In genomic region chr14:56092761-56093160, GRCh38 we compare ENCODE assay signal across 29 cellular contexts. TPM values are rescaled to one million over a fixed set of nuclear protein-coding genes. Genes with fewer than 3 reads are reported as not detected.
A peak's percentile ranks its signal among the peaks of the same experiment; 100 is the strongest.
DNase-seq lines count a peak whose midpoint lies in the region; ATAC-seq and TF ChIP-seq lines count a peak whose summit lies in the region.
"Had no signal": no experiment of that assay in that cellular context is flagged by ENCODE, and none has a peak within 500 bp of the region (broad histone marks: within the 10 kb centered on the region; RNA-seq: fewer than 3 reads in every experiment).

No MANE protein-coding gene starts in this region.

- WGBS in prostate gland: 75% methylated on average over 2 of the region's 2 CpGs

- H3K36me3 ChIP-seq in OCI-LY3 (replicated peaks; ENCODE audit: low read depth, low read length) (no peaks in the 10 kb centered on the region), prostate gland (no peaks in the 10 kb centered on the region)
- H3K36me3 ChIP-seq: ascending aorta, esophagus squamous epithelium, tibial artery had no signal

- H3K4me3 ChIP-seq in HL-60 (replicated peaks; ENCODE audit: insufficient read depth, low read length) (no peak overlapping the region), OCI-LY3 (ENCODE audit: low read length) (0 out of 2 replicates have a peak overlapping the region, but pooled peaks have one; percentile 11), prostate gland (no peak overlapping the region)
- H3K4me3 ChIP-seq: ascending aorta, esophagus squamous epithelium, tibial artery had no signal

- no peaks in the 10 kb centered on the region for H3K79me2 ChIP-seq in OCI-LY3 (ENCODE audit: low read length)

- H3K9me3 ChIP-seq in OCI-LY3 (ENCODE audit: insufficient read depth, low read length) (no peaks in the 10 kb centered on the region), prostate gland (no peaks in the 10 kb centered on the region)
- H3K9me3 ChIP-seq: ascending aorta, Caco-2, esophagus squamous epithelium, SK-N-SH, tibial artery had no signal

- H3K27me3 ChIP-seq in HL-60 (ENCODE audit: insufficient read depth, poor library complexity, severe bottlenecking) (no peaks in the 10 kb centered on the region), OCI-LY3 (ENCODE audit: low read depth, low read length) (peaks cover 28% of the 10 kb centered on the region), prostate gland (replicated peaks; ENCODE audit: insufficient read depth) (no peaks in the 10 kb centered on the region)
- H3K27me3 ChIP-seq: ascending aorta, esophagus squamous epithelium, tibial artery had no signal

- no peak overlapping the region for H2AFZ ChIP-seq in OCI-LY3 (ENCODE audit: low read depth, low read length)

- ATAC-seq in activated T-cell treated with anti-CD3 and anti-CD28 coated beads, Interleukin-2, amount 50 U/mL, for 72 hours (replicated peaks in 1 of 2): no peak
- ATAC-seq in stimulated activated naive CD8-positive, alpha-beta T cell treated with anti-CD3 and anti-CD28 coated beads, Interleukin-15, amount 100 ng/mL, for 72 hours: no peak
- ATAC-seq: HCT116; Panc1; stimulated activated memory B cell treated with anti-CD40 and anti-IgM and Interleukin-4, amounts not matched to agents 10 μg/mL and 1 μg/mL and 100 μg/mL, for 72 hours had no signal

- TF ChIP-seq CTCF in HL-60 (IDR thresholded peaks at IDR 0.05; ENCODE audit: insufficient read depth, low read length): no peak
- no peak for TF ChIP-seq CTCF in OCI-LY3 (IDR thresholded peaks at IDR 0.05; ENCODE audit: low read depth, low read length)
- no peak for TF ChIP-seq CTCF in prostate gland (IDR thresholded peaks at IDR 0.05)

- no peak for TF ChIP-seq POLR2A in prostate gland (IDR thresholded peaks at IDR 0.05)

- no peak overlapping the region for H3K27ac Mint-ChIP-seq in activated T-cell treated with anti-CD3 and anti-CD28 coated beads, Interleukin-2, amount 50 U/mL, for 72 hours
- no peak overlapping the region for H3K27ac Mint-ChIP-seq in stimulated activated naive CD8-positive, alpha-beta T cell treated with anti-CD3 and anti-CD28 coated beads, Interleukin-15, amount 100 ng/mL, for 72 hours
- H3K27ac Mint-ChIP-seq: activated naive CD4-positive, alpha-beta T cell treated with anti-CD3 and anti-CD28 coated beads, Interleukin-2, amount 50 U/mL, for 24 hours; activated T-helper 1 cell treated with anti-CD3 and anti-CD28 coated beads, Interleukin-12 subunit alpha, Interleukin-12 subunit beta, Interleukin-2, Interleukin-4 antibody, amounts not matched to agents 30 ng/mL and 10 ng/mL and 1 ng/mL, durations not matched to agents 14 hours and 24 hours and 36 hours; nephron progenitor cell; stimulated activated memory B cell treated with anti-CD40 and anti-IgM and Interleukin-4, amounts not matched to agents 10 μg/mL and 1 μg/mL and 100 μg/mL, for 72 hours had no signal

- peak overlapping the region; percentile 60 for H3K27ac ChIP-seq in HL-60 (replicated peaks)
- no peak overlapping the region; the same call in 1 of the 2 replicates for H3K27ac ChIP-seq in OCI-LY3 (ENCODE audit: low read length)
- H3K27ac ChIP-seq in epithelial cell of prostate: peak overlapping the region; percentile 36
- no peak overlapping the region for H3K27ac ChIP-seq in prostate gland
- H3K27ac ChIP-seq: ascending aorta, esophagus squamous epithelium, tibial artery had no signal

- no peak overlapping the region for H3K9ac ChIP-seq in OCI-LY3 (ENCODE audit: low read length)
- H3K9ac ChIP-seq: SK-N-SH had no signal

- peaks cover 6% of the 10 kb centered on the region for H3K27me3 Mint-ChIP-seq in activated T-cell treated with anti-CD3 and anti-CD28 coated beads, Interleukin-2, amount 50 U/mL, for 72 hours (ENCODE audit: low read depth)
- no peaks in the 10 kb centered on the region for H3K27me3 Mint-ChIP-seq in stimulated activated naive CD8-positive, alpha-beta T cell treated with anti-CD3 and anti-CD28 coated beads, Interleukin-15, amount 100 ng/mL, for 72 hours
- H3K27me3 Mint-ChIP-seq: IgD-negative memory B cell had no signal

- peak overlapping the region; percentile 21 for H3K4me2 ChIP-seq in OCI-LY3 (ENCODE audit: low read length)
- H3K4me2 ChIP-seq: SK-N-SH had no signal

- no peaks in the 10 kb centered on the region for H3K4me1 Mint-ChIP-seq in activated T-cell treated with anti-CD3 and anti-CD28 coated beads, Interleukin-2, amount 50 U/mL, for 72 hours (ENCODE audit: low read depth)
- no peaks in the 10 kb centered on the region for H3K4me1 Mint-ChIP-seq in stimulated activated naive CD8-positive, alpha-beta T cell treated with anti-CD3 and anti-CD28 coated beads, Interleukin-15, amount 100 ng/mL, for 72 hours
- H3K4me1 Mint-ChIP-seq: activated naive CD4-positive, alpha-beta T cell treated with anti-CD3 and anti-CD28 coated beads, Interleukin-2, amount 50 U/mL, for 24 hours; IgD-negative memory B cell; stimulated activated memory B cell treated with anti-CD40 and anti-IgM and Interleukin-4, amounts not matched to agents 10 μg/mL and 1 μg/mL and 100 μg/mL, for 72 hours had no signal

- intact Hi-C loops in prostate gland (cut with DNase I): no loop called here

- no peaks in the 10 kb centered on the region for H3K9me3 Mint-ChIP-seq in activated T-cell treated with anti-CD3 and anti-CD28 coated beads, Interleukin-2, amount 50 U/mL, for 72 hours
- H3K9me3 Mint-ChIP-seq in stimulated activated naive CD8-positive, alpha-beta T cell treated with anti-CD3 and anti-CD28 coated beads, Interleukin-15, amount 100 ng/mL, for 72 hours: no peaks in the 10 kb centered on the region
- H3K9me3 Mint-ChIP-seq: activated naive CD4-positive, alpha-beta T cell treated with anti-CD3 and anti-CD28 coated beads, Interleukin-2, amount 50 U/mL, for 24 hours; activated T-helper 1 cell treated with anti-CD3 and anti-CD28 coated beads, Interleukin-12 subunit alpha, Interleukin-12 subunit beta, Interleukin-2, Interleukin-4 antibody, amounts not matched to agents 30 ng/mL and 10 ng/mL and 1 ng/mL, durations not matched to agents 14 hours and 24 hours and 36 hours; IgD-negative memory B cell; stimulated activated memory B cell treated with anti-CD40 and anti-IgM and Interleukin-4, amounts not matched to agents 10 μg/mL and 1 μg/mL and 100 μg/mL, for 72 hours had no signal

- no peaks in the 10 kb centered on the region for H4K20me1 ChIP-seq in OCI-LY3 (ENCODE audit: insufficient read depth, low read length)

- DNase-seq in HL-60 (ENCODE audit: low read depth in 1 of 2, low spot score in 1 of 2) (peak; percentile 31 to 67), epithelial cell of prostate (ENCODE audit: low read depth, low spot score) (peak; percentile 6), renal cortical epithelial cell (ENCODE audit: low read depth) (peak; percentile 68), prostate gland (ENCODE audit: low spot score) (no peak)
- no peak for DNase-seq in activated T-cell treated with anti-CD3 and anti-CD28 coated beads, Interleukin-2, amount 50 U/mL, for 72 hours
- DNase-seq in stimulated activated naive CD8-positive, alpha-beta T cell treated with anti-CD3 and anti-CD28 coated beads, Interleukin-15, amount 100 ng/mL, for 72 hours: no peak
- DNase-seq: activated CD4-positive, alpha-beta T cell treated with anti-CD3 and anti-CD28 coated beads for 1 hour; Caco-2; cerebellar nuclear complex; DND-41; effector CD4-positive, alpha-beta T cell; esophagus squamous epithelium; head of caudate nucleus; MM.1S; NCI-H187 treated with DMSO at 0.1 percent for 48 hours; NCI-H2227 treated with DMSO at 0.1 percent for 48 hours; NCI-H748 treated with DMSO at 0.1 percent for 48 hours; nephron progenitor cell; posterior cingulate gyrus; SK-N-SH; tibial artery had no signal

- H3K36me3 Mint-ChIP-seq in activated T-cell treated with anti-CD3 and anti-CD28 coated beads, Interleukin-2, amount 50 U/mL, for 72 hours (ENCODE audit: insufficient read depth in 2 of 2): no peaks in the 10 kb centered on the region
- H3K36me3 Mint-ChIP-seq: activated naive CD4-positive, alpha-beta T cell treated with anti-CD3 and anti-CD28 coated beads, Interleukin-2, amount 50 U/mL, for 24 hours; stimulated activated memory B cell treated with anti-CD40 and anti-IgM and Interleukin-4, amounts not matched to agents 10 μg/mL and 1 μg/mL and 100 μg/mL, for 72 hours had no signal

- no peak overlapping the region for H3K4me3 Mint-ChIP-seq in activated T-cell treated with anti-CD3 and anti-CD28 coated beads, Interleukin-2, amount 50 U/mL, for 72 hours
- no peak overlapping the region for H3K4me3 Mint-ChIP-seq in stimulated activated naive CD8-positive, alpha-beta T cell treated with anti-CD3 and anti-CD28 coated beads, Interleukin-15, amount 100 ng/mL, for 72 hours
- H3K4me3 Mint-ChIP-seq: activated naive CD4-positive, alpha-beta T cell treated with anti-CD3 and anti-CD28 coated beads, Interleukin-2, amount 50 U/mL, for 24 hours; activated T-helper 1 cell treated with anti-CD3 and anti-CD28 coated beads, Interleukin-12 subunit alpha, Interleukin-12 subunit beta, Interleukin-2, Interleukin-4 antibody, amounts not matched to agents 30 ng/mL and 10 ng/mL and 1 ng/mL, durations not matched to agents 14 hours and 24 hours and 36 hours; IgD-negative memory B cell; nephron progenitor cell; stimulated activated memory B cell treated with anti-CD40 and anti-IgM and Interleukin-4, amounts not matched to agents 10 μg/mL and 1 μg/mL and 100 μg/mL, for 72 hours had no signal

- H3K4me1 ChIP-seq in OCI-LY3 (ENCODE audit: low read length) (peaks cover 37% of the 10 kb centered on the region), prostate gland (replicated peaks) (no peaks in the 10 kb centered on the region)
- H3K4me1 ChIP-seq: ascending aorta, tibial artery had no signal

RNA-seq across cellular contexts. Expression of gene PELI2, which starts 25.4 kb away (rescaled TPM):
- total RNA-seq in renal cortical epithelial cell (2.1 and 8.9 TPM in 2 replicates), prostate gland (10 to 100 TPM in 1 of 2 donors, 1 to 10 TPM in 1; 8.9 to 25.7 TPM)
- total RNA-seq in activated T-cell treated with anti-CD3 and anti-CD28 coated beads, Interleukin-2, amount 50 U/mL, for 72 hours: 10 to 100 TPM; 11.3 to 11.7 TPM

Comparison
In these comparisons a context has a peak if more than half of its experiments do, and no peak if none do; other contexts are left out.
1. DNase-seq: peak in HL-60 (2 of 2), epithelial cell of prostate (single experiment) and renal cortical epithelial cell (single experiment); none in prostate gland (single experiment), activated T-cell treated with anti-CD3 and anti-CD28 coated beads, Interleukin-2, amount 50 U/mL, for 72 hours (0 of 2) and stimulated activated naive CD8-positive, alpha-beta T cell treated with anti-CD3 and anti-CD28 coated beads, Interleukin-15, amount 100 ng/mL, for 72 hours (0 of 2).
2. H3K27ac ChIP-seq: peak in HL-60 (single experiment) and epithelial cell of prostate (single experiment); none in OCI-LY3 (single experiment) and prostate gland (0 of 2).